In the genomic region with DNA sequence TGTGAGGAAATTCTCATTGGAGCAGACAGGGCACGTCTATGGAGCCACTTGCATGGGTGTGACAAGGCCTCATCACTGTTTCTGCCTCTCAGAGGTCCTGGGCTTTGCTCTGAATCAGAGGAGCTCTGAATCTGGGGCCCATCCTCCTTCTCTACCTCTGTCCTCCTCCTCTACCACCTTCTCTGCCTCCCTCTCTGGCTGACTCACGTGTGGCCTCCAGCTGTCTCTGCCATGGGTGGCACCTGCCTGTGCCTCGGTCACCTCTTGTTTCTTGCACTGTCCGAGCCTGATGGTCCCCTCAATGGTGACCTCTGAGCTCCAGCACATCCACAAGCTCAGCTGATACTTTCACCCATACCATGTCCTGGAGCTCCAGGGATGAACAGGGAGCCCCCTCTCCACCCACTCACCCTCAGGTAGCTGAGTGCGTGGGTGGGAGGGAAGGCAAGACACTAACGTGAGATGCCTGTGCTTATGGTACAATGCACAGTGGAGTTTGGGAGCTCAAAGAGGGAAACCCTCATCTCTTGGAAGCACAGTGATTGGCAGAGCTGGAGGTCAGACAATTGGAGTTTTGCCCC, we compare ENCODE assay signal across 14 cellular contexts.
A peak's percentile ranks its signal among the peaks of the same experiment; 100 is the strongest.
DNase-seq lines count a peak whose midpoint lies in the region; ATAC-seq and TF ChIP-seq lines count a peak whose summit lies in the region.
"Had no signal": no experiment of that assay in that cellular context is flagged by ENCODE, and none has a peak within 500 bp of the region (broad histone marks: within the 10 kb centered on the region; RNA-seq: fewer than 3 reads in every experiment).

No MANE protein-coding gene starts in this region.

- DNase-seq in G401 (ENCODE audit: low spot score) (peak; percentile 22), posterior vena cava (ENCODE audit: low spot score) (peak; percentile 63), NCI-H2227 (lab: John Stamatoyannopoulos, UW; ENCODE audit: unreplicated experiment) (no peak)
- DNase-seq: C1 segment of cervical spinal cord; CD4-positive, alpha-beta T cell; DMS79 treated with DMSO at 0.1 percent for 48 hours; EL; GF-D8; GM23248; H7 had no signal

- TF ChIP-seq CTCF in VCaP (conservative IDR thresholded peaks at IDR 0.05), result no peak

- ATAC-seq in HG02798 (IDR thresholded peaks at IDR 0.05; ENCODE audit: poor library complexity, unreplicated experiment), result no peak
- no peak for ATAC-seq in HG03039 (IDR thresholded peaks at IDR 0.05; ENCODE audit: unreplicated experiment)

- H3K27ac ChIP-seq in VCaP (peak overlapping the region; percentile 49), cingulate gyrus (ENCODE audit: low read depth, low read length) (peak overlapping the region; percentile 39)
- H3K27ac ChIP-seq: GM23248 had no signal

- intact Hi-C loops in posterior vena cava (cut with DNase I), result no loop called here

- in situ Hi-C loops in G401 (cut with HindIII; ENCODE audit: low sequenced_read_pairs), result no loop called here
